1 cellular context compared by ENCODE assay signal in the genomic region with DNA sequence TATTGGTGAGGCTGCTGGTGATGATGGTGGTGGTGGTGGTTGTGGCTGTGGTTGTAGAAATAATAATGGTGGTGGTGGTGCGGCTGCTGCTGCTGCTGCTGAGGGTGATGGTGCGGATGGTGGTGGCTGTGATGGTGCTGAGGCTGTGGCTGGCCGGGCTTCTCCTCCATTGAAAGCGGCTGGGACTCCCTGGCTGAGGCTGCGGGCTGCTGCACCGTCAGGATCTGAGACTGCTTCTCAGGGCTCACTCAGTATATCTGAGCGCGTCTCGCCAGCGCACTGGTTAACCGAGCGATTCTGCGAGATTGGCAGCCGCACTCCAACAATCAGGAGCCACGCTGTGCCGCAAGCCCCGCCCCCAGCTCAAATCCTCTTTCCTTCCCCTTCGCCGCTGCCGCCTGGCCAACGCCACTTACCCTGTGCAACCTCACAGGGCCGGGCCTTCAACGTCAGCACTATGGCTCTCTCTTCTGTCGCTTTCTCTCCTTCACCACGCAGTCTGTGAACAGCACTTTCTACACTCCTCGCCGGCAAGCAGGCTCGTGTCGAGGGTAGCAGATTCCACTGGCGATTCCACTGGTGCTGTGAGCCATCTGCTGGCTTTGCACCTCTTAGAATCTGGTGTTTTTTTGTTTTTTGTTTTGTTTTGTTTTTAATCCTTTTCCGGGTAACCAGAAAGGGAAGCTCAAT.
TF ChIP-seq lines count a peak whose summit lies in the region.

A gene with protein sequence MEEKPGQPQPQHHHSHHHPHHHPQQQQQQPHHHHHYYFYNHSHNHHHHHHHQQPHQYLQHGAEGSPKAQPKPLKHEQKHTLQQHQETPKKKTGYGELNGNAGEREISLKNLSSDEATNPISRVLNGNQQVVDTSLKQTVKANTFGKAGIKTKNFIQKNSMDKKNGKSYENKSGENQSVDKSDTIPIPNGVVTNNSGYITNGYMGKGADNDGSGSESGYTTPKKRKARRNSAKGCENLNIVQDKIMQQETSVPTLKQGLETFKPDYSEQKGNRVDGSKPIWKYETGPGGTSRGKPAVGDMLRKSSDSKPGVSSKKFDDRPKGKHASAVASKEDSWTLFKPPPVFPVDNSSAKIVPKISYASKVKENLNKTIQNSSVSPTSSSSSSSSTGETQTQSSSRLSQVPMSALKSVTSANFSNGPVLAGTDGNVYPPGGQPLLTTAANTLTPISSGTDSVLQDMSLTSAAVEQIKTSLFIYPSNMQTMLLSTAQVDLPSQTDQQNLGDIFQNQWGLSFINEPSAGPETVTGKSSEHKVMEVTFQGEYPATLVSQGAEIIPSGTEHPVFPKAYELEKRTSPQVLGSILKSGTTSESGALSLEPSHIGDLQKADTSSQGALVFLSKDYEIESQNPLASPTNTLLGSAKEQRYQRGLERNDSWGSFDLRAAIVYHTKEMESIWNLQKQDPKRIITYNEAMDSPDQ (minus strand): TSS at position 259 of the 690 bp plus-strand sequence. CDS start 89 bp downstream, at position 170.

TF ChIP-seq in HepG2, 621 proteins besides CTCF, POLR2A, EP300 and RAD21 (continued from another document and continues in another):
- TF ChIP-seq U2AF2 (IDR thresholded peaks at IDR 0.05; ENCODE audit: low read depth, low read length) (no peak), MBD4 (IDR thresholded peaks at IDR 0.05; ENCODE audit: borderline replicate concordance, low read length) (no peak), MTF2 (CRISPR knock-in tag; IDR thresholded peaks at IDR 0.05; ENCODE audit: borderline replicate concordance) (no peak), NCOA1 (CRISPR knock-in tag; IDR thresholded peaks at IDR 0.05) (no peak), ZC3H13 (CRISPR knock-in tag; IDR thresholded peaks at IDR 0.05) (no peak; the same call in 1 of the 2 replicates), ZUFSP (CRISPR knock-in tag; IDR thresholded peaks at IDR 0.05; ENCODE audit: borderline replicate concordance) (no peak), ZFP82 (CRISPR knock-in tag; IDR thresholded peaks at IDR 0.05; ENCODE audit: borderline replicate concordance) (no peak), ZBTB38 (CRISPR knock-in tag; IDR thresholded peaks at IDR 0.05) (peak; percentile 51; the same call in 1 of the 2 replicates), DPF2 (CRISPR knock-in tag; IDR thresholded peaks at IDR 0.05; ENCODE audit: borderline replicate concordance, low read depth) (no peak), ZSCAN25 (CRISPR knock-in tag; IDR thresholded peaks at IDR 0.05) (peak; percentile 63; the same call in 1 of the 2 replicates), SIN3B (IDR thresholded peaks at IDR 0.05; ENCODE audit: low read length) (peak; percentile 62; the same call in 1 of the 2 replicates), ZNF329 (CRISPR knock-in tag; IDR thresholded peaks at IDR 0.05; ENCODE audit: low read depth) (no peak), ARHGAP35 (CRISPR knock-in tag; IDR thresholded peaks at IDR 0.05; ENCODE audit: borderline replicate concordance) (peak; percentile 81; the same call in 1 of the 2 replicates), ZZZ3 (CRISPR knock-in tag; IDR thresholded peaks at IDR 0.05; ENCODE audit: borderline replicate concordance) (no peak), E2F5 (CRISPR knock-in tag; conservative IDR thresholded peaks at IDR 0.05) (no peak), ZNF501 (CRISPR knock-in tag; IDR thresholded peaks at IDR 0.05) (peak; percentile 79), ZNF800 (CRISPR knock-in tag; IDR thresholded peaks at IDR 0.05) (0 out of 2 replicates have a peak, but pooled peaks have one; percentile 35), MAX (IDR thresholded peaks at IDR 0.05) (peak; percentile 84), ZFY (CRISPR knock-in tag; IDR thresholded peaks at IDR 0.05) (peak; percentile 79), SPEN (CRISPR knock-in tag; IDR thresholded peaks at IDR 0.05; ENCODE audit: low read depth) (peak; percentile 71), ZNF326 (CRISPR knock-in tag; IDR thresholded peaks at IDR 0.05; ENCODE audit: borderline replicate concordance) (no peak), ZNF839 (CRISPR knock-in tag; IDR thresholded peaks at IDR 0.05; ENCODE audit: borderline replicate concordance) (no peak), ZNF737 (CRISPR knock-in tag; IDR thresholded peaks at IDR 0.05; ENCODE audit: borderline replicate concordance) (no peak), FOSL1 (CRISPR knock-in tag; IDR thresholded peaks at IDR 0.05; ENCODE audit: borderline replicate concordance) (no peak), SUZ12 (IDR thresholded peaks at IDR 0.05; ENCODE audit: low read depth, low read length) (no peak), ZNF576 (CRISPR knock-in tag; IDR thresholded peaks at IDR 0.05) (no peak), ZNF513 (CRISPR knock-in tag; conservative IDR thresholded peaks at IDR 0.05) (no peak), AKAP8 (CRISPR knock-in tag; IDR thresholded peaks at IDR 0.05) (no peak), CHD2 (IDR thresholded peaks at IDR 0.05; ENCODE audit: low read depth, low read length) (no peak), ZSCAN12 (CRISPR knock-in tag; IDR thresholded peaks at IDR 0.05) (no peak), GLI4 (CRISPR knock-in tag; IDR thresholded peaks at IDR 0.05; ENCODE audit: borderline replicate concordance) (peak; percentile 63; the same call in 1 of the 2 replicates)
- TF ChIP-seq, protein P1, sequence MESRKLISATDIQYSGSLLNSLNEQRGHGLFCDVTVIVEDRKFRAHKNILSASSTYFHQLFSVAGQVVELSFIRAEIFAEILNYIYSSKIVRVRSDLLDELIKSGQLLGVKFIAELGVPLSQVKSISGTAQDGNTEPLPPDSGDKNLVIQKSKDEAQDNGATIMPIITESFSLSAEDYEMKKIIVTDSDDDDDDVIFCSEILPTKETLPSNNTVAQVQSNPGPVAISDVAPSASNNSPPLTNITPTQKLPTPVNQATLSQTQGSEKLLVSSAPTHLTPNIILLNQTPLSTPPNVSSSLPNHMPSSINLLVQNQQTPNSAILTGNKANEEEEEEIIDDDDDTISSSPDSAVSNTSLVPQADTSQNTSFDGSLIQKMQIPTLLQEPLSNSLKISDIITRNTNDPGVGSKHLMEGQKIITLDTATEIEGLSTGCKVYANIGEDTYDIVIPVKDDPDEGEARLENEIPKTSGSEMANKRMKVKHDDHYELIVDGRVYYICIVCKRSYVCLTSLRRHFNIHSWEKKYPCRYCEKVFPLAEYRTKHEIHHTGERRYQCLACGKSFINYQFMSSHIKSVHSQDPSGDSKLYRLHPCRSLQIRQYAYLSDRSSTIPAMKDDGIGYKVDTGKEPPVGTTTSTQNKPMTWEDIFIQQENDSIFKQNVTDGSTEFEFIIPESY (CRISPR knock-in tag; IDR thresholded peaks at IDR 0.05): peak; percentile 65
- TF ChIP-seq, protein P2, sequence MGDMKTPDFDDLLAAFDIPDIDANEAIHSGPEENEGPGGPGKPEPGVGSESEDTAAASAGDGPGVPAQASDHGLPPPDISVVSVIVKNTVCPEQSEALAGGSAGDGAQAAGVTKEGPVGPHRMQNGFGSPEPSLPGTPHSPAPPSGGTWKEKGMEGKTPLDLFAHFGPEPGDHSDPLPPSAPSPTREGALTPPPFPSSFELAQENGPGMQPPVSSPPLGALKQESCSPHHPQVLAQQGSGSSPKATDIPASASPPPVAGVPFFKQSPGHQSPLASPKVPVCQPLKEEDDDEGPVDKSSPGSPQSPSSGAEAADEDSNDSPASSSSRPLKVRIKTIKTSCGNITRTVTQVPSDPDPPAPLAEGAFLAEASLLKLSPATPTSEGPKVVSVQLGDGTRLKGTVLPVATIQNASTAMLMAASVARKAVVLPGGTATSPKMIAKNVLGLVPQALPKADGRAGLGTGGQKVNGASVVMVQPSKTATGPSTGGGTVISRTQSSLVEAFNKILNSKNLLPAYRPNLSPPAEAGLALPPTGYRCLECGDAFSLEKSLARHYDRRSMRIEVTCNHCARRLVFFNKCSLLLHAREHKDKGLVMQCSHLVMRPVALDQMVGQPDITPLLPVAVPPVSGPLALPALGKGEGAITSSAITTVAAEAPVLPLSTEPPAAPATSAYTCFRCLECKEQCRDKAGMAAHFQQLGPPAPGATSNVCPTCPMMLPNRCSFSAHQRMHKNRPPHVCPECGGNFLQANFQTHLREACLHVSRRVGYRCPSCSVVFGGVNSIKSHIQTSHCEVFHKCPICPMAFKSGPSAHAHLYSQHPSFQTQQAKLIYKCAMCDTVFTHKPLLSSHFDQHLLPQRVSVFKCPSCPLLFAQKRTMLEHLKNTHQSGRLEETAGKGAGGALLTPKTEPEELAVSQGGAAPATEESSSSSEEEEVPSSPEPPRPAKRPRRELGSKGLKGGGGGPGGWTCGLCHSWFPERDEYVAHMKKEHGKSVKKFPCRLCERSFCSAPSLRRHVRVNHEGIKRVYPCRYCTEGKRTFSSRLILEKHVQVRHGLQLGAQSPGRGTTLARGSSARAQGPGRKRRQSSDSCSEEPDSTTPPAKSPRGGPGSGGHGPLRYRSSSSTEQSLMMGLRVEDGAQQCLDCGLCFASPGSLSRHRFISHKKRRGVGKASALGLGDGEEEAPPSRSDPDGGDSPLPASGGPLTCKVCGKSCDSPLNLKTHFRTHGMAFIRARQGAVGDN (CRISPR knock-in tag; IDR thresholded peaks at IDR 0.05): peak; percentile 91
- TF ChIP-seq, protein P3, sequence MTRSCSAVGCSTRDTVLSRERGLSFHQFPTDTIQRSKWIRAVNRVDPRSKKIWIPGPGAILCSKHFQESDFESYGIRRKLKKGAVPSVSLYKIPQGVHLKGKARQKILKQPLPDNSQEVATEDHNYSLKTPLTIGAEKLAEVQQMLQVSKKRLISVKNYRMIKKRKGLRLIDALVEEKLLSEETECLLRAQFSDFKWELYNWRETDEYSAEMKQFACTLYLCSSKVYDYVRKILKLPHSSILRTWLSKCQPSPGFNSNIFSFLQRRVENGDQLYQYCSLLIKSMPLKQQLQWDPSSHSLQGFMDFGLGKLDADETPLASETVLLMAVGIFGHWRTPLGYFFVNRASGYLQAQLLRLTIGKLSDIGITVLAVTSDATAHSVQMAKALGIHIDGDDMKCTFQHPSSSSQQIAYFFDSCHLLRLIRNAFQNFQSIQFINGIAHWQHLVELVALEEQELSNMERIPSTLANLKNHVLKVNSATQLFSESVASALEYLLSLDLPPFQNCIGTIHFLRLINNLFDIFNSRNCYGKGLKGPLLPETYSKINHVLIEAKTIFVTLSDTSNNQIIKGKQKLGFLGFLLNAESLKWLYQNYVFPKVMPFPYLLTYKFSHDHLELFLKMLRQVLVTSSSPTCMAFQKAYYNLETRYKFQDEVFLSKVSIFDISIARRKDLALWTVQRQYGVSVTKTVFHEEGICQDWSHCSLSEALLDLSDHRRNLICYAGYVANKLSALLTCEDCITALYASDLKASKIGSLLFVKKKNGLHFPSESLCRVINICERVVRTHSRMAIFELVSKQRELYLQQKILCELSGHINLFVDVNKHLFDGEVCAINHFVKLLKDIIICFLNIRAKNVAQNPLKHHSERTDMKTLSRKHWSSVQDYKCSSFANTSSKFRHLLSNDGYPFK (CRISPR knock-in tag; IDR thresholded peaks at IDR 0.05; ENCODE audit: borderline replicate concordance): peak; percentile 80; the same call in 1 of the 2 replicates
- TF ChIP-seq, protein P4, sequence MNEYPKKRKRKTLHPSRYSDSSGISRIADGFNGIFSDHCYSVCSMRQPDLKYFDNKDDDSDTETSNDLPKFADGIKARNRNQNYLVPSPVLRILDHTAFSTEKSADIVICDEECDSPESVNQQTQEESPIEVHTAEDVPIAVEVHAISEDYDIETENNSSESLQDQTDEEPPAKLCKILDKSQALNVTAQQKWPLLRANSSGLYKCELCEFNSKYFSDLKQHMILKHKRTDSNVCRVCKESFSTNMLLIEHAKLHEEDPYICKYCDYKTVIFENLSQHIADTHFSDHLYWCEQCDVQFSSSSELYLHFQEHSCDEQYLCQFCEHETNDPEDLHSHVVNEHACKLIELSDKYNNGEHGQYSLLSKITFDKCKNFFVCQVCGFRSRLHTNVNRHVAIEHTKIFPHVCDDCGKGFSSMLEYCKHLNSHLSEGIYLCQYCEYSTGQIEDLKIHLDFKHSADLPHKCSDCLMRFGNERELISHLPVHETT (CRISPR knock-in tag; conservative IDR thresholded peaks at IDR 0.05): no peak
